17 cellular contexts compared by ENCODE assay signal in genomic region chr5:177130211-177131018, GRCh38. TPM values are rescaled to one million over a fixed set of nuclear protein-coding genes. Genes with fewer than 3 reads are reported as not detected.
DNase-seq lines count a peak whose midpoint lies in the region; ATAC-seq and TF ChIP-seq lines count a peak whose summit lies in the region.
"Had no signal": no experiment of that assay in that cellular context is flagged by ENCODE, and none has a peak within 500 bp of the region (broad histone marks: within the 10 kb centered on the region; RNA-seq: fewer than 3 reads in every experiment).

No MANE protein-coding gene starts in this region.

- CTCF ChIA-PET in CD4-positive, alpha-beta T cell (lab: Charles Lee) = interaction anchor here (1.0 kb wide), 1 partner anchor 10 kb away, joined by 3 read pairs; no protein-coding TSS in a partner anchor

- TF ChIP-seq CTCF in CD4-positive, alpha-beta T cell (IDR thresholded peaks at IDR 0.05) = no peak

- no peak overlapping the region for H3K27ac ChIP-seq in CD4-positive, alpha-beta T cell (ENCODE audit: low read depth, low read length)
- H3K27ac ChIP-seq: adrenal gland, right atrium auricular region, WERI-Rb-1 had no signal

- H3K9me3 ChIP-seq in CD4-positive, alpha-beta T cell (ENCODE audit: control insufficient read depth, low read length) = no peaks in the 10 kb centered on the region
- H3K9me3 ChIP-seq: adrenal gland, gastrocnemius medialis, right atrium auricular region had no signal

- no peak for ATAC-seq in CD4-positive, alpha-beta T cell (ENCODE audit: poor library complexity)
- no peak for ATAC-seq in GM18517 (IDR thresholded peaks at IDR 0.05; ENCODE audit: unreplicated experiment)
- ATAC-seq: gastrocnemius medialis had no signal

- no peaks in the 10 kb centered on the region for H3K27me3 Mint-ChIP-seq in CD4-positive, alpha-beta T cell

- intact Hi-C loops in CD4-positive, alpha-beta T cell (cut with DNase I, micrococcal nuclease) = loop anchor here in 1 of 2 experiments (1.0 to 10.0 kb wide), 6 partner anchors 12 to 1497 kb away; partner anchors contain the start of genes CLK4, LMAN2, PRELID1 and RAB24

- H3K36me3 Mint-ChIP-seq in CD4-positive, alpha-beta T cell (ENCODE audit: low read depth) = peaks cover 18% of the 10 kb centered on the region

- H3K4me3 Mint-ChIP-seq in CD4-positive, alpha-beta T cell = peak overlapping the region; percentile 68

- no peaks in the 10 kb centered on the region for H3K9me3 Mint-ChIP-seq in CD4-positive, alpha-beta T cell

- H3K27me3 ChIP-seq in CD4-positive, alpha-beta T cell (ENCODE audit: control insufficient read depth, insufficient read depth, low read length) = no peaks in the 10 kb centered on the region
- H3K27me3 ChIP-seq: adrenal gland, gastrocnemius medialis, right atrium auricular region had no signal

- no peak for DNase-seq in CD4-positive, alpha-beta T cell
- DNase-seq in NCI-H69 (lab: John Stamatoyannopoulos, UW) (peak; percentile 48), dermis blood vessel endothelial cell (peak; percentile 66), mesenteric fat pad (ENCODE audit: low spot score) (peak; percentile 53), T1000 (lab: John Stamatoyannopoulos, UW) (no peak), NCI-H446 (lab: John Stamatoyannopoulos, UW) (no peak), cerebellar nuclear complex (lab: John Stamatoyannopoulos, UW) (no peak)
- DNase-seq: activated CD8-positive, alpha-beta memory T cell treated with anti-CD3 and anti-CD28 coated beads, Interleukin-2, amount 50 U/mL, for 48 hours; gastrocnemius medialis; Karpas-422; kidney glomerular epithelial cell; NCI-H2029 treated with DMSO at 0.1 percent for 48 hours; stimulated activated CD4-positive, alpha-beta T cell treated with anti-CD3 and anti-CD28 coated beads, Interleukin-2, amount 100 ng/mL, for 48 hours; WERI-Rb-1 had no signal

- peaks cover 49% of the 10 kb centered on the region for H3K4me1 Mint-ChIP-seq in CD4-positive, alpha-beta T cell (ENCODE audit: low read depth)

- H3K27ac Mint-ChIP-seq in CD4-positive, alpha-beta T cell = peak overlapping the region; percentile 92

- POLR2A ChIA-PET in CD4-positive, alpha-beta T cell (lab: Charles Lee) = no interaction called here

RNA-seq across cellular contexts. Expression of gene NSD1, which starts 3.2 kb away (rescaled TPM):
- 10 to 100 TPM; 87.6 to 93.3 TPM for total RNA-seq in CD4-positive, alpha-beta T cell
- total RNA-seq in dermis blood vessel endothelial cell (48.7 and 64.7 TPM in 2 replicates), mesenteric fat pad (74.6 TPM)

RNA-seq across cellular contexts. Expression of gene FGFR4, which starts 43.7 kb away (rescaled TPM):
- total RNA-seq in CD4-positive, alpha-beta T cell = 1 to 10 TPM; 2.8 to 3.1 TPM
- total RNA-seq in dermis blood vessel endothelial cell (2.6 and 8.1 TPM in 2 replicates), mesenteric fat pad (0.42 TPM)

Comparison
In these comparisons a context has a peak if more than half of its experiments do, and no peak if none do; other contexts are left out.
1. DNase-seq: peak in NCI-H69 (single experiment), dermis blood vessel endothelial cell (single experiment) and mesenteric fat pad (single experiment); none in CD4-positive, alpha-beta T cell (0 of 10), T1000 (single experiment), NCI-H446 (0 of 2) and cerebellar nuclear complex (0 of 2).